Comparison of ENCODE assay signal across 8 cellular contexts in genomic region chr6:145092554-145092953, GRCh38.
"Had no signal": no experiment of that assay in that cellular context is flagged by ENCODE, and none has a peak within 500 bp of the region (broad histone marks: within the 10 kb centered on the region; RNA-seq: fewer than 3 reads in every experiment).

No MANE protein-coding gene starts in this region.

- H3K36me3 ChIP-seq: HAP-1 had no signal

- H3K4me1 ChIP-seq: HAP-1 had no signal

- H3K4me3 ChIP-seq: GM23248, HAP-1, K562 had no signal

- DNase-seq: GM23248, GOT3, H7, IMR-90, KG1 had no signal

- ATAC-seq: HCT116, K562 had no signal

- H3K27ac ChIP-seq: GM23248 had no signal

- H3K9me3 ChIP-seq: HAP-1 had no signal
